ENCODE assay signal across 29 cellular contexts in genomic region chr2:13667415-13667757, GRCh38.
DNase-seq lines count a peak whose midpoint lies in the region; ATAC-seq, FAIRE-seq and TF ChIP-seq lines count a peak whose summit lies in the region.
"Had no signal": no experiment of that assay in that cellular context is flagged by ENCODE, and none has a peak within 500 bp of the region (broad histone marks: within the 10 kb centered on the region; RNA-seq: fewer than 3 reads in every experiment).

No MANE protein-coding gene starts in this region.

- H3K36me3 Mint-ChIP-seq in Caco-2 (ENCODE audit: insufficient read depth, unreplicated experiment): no peaks in the 10 kb centered on the region
- H3K36me3 Mint-ChIP-seq: CD8-positive, alpha-beta memory T cell; type B pancreatic cell had no signal

- H3K4me3 ChIP-seq in GM12878 (no peak overlapping the region), Caco-2 (ENCODE audit: low read depth, low read length) (no peak overlapping the region)
- H3K4me3 ChIP-seq: adrenal gland, K562 had no signal

- RAD21 ChIA-PET in GM12878 (lab: Charles Lee; ENCODE audit: unreplicated experiment): interaction anchor here (1.0 to 1.3 kb wide), 8 partner anchors 14 to 148 kb away, joined by 3 to 11 read pairs (median 4); no protein-coding TSS in a partner anchor

- H2AFZ ChIP-seq in GM12878 (ENCODE audit: control insufficient read depth, low read depth, low read length): peak overlapping the region; percentile 65

- H3K4me2 ChIP-seq in GM12878 (ENCODE audit: control insufficient read depth, insufficient read depth): peak overlapping the region; percentile 25; the same call in 1 of the 2 replicates

- no peak for TF ChIP-seq EP300 in GM12878 (IDR thresholded peaks at IDR 0.05; ENCODE audit: borderline replicate concordance in 1 of 2, control insufficient read depth in 1 of 2, low read depth in 2 of 2, low read length in 2 of 2)

- H3K36me3 ChIP-seq in GM12878 (ENCODE audit: control insufficient read depth in 2 of 2, insufficient read depth in 2 of 2, low read length in 1 of 2): no peaks in the 10 kb centered on the region
- H3K36me3 ChIP-seq in Caco-2 (ENCODE audit: control insufficient read depth, insufficient read depth, low read length): no peaks in the 10 kb centered on the region
- H3K36me3 ChIP-seq: adrenal gland had no signal

- no peaks in the 10 kb centered on the region for H3K79me2 ChIP-seq in GM12878 (ENCODE audit: control insufficient read depth, insufficient read depth, low read length)

- no peak for TF ChIP-seq POLR2A in GM12878 (IDR thresholded peaks at IDR 0.05; ENCODE audit: low read depth, low read length)

- H3K27ac Mint-ChIP-seq in Caco-2 (ENCODE audit: unreplicated experiment): no peak overlapping the region
- H3K27ac Mint-ChIP-seq: activated CD4-positive, alpha-beta memory T cell treated with anti-CD3 and anti-CD28 coated beads, Interleukin-2, amount 10 ng/mL, durations not matched to agents 7 days and 5 days; activated T-helper 1 cell treated with anti-CD3 and anti-CD28 coated beads, Interleukin-12 subunit alpha, Interleukin-12 subunit beta, Interleukin-2, Interleukin-4 antibody, amounts not matched to agents 30 ng/mL and 10 ng/mL and 1 ng/mL, durations not matched to agents 14 hours and 24 hours and 36 hours; CD8-positive, alpha-beta memory T cell; HFFc6; nephron; type B pancreatic cell had no signal

- no peaks in the 10 kb centered on the region for H4K20me1 ChIP-seq in GM12878 (ENCODE audit: control insufficient read depth, insufficient read depth)

- no peak for FAIRE-seq in GM12878 (lab: Jason Lieb, UNC)
- FAIRE-seq: K562 had no signal

- in situ Hi-C loops in GM12878 (cut with MboI): no loop called here

- no peaks in the 10 kb centered on the region for H3K9me3 Mint-ChIP-seq in Caco-2 (ENCODE audit: unreplicated experiment)
- H3K9me3 Mint-ChIP-seq: type B pancreatic cell had no signal

- peaks cover 5% of the 10 kb centered on the region; the same call in 1 of the 2 replicates for H3K4me1 ChIP-seq in GM12878 (ENCODE audit: control insufficient read depth, insufficient read depth, low read length)
- H3K4me1 ChIP-seq in Caco-2: no peaks in the 10 kb centered on the region
- H3K4me1 ChIP-seq: adrenal gland had no signal

- CTCF ChIA-PET in GM12878 (lab: Yijun Ruan, JAX): interaction anchor here (1.0 kb wide), 1 partner anchor 11 kb away, joined by 3 read pairs; no protein-coding TSS in a partner anchor
- CTCF ChIA-PET in Caco-2 (lab: Charles Lee): no interaction called here

- WGBS in GM12878 (ENCODE audit: insufficient coverage, insufficient replicate concordance, low lambda C conversion rate, missing lambda C conversion rate): 57% methylated on average over 1 of the region's 1 CpG

- peak overlapping the region; percentile 79 for H3K27ac ChIP-seq in GM12878 (ENCODE audit: control insufficient read depth, insufficient read depth)
- H3K27ac ChIP-seq: adrenal gland had no signal

- SMC1A ChIA-PET in GM12878 (lab: Charles Lee; ENCODE audit: uncharacterized antibody, unreplicated experiment): interaction anchor here (0.6 to 2.3 kb wide), 11 partner anchors 11 to 194 kb away, joined by 3 to 14 read pairs (median 5); no protein-coding TSS in a partner anchor

- TF ChIP-seq CTCF in GM12878 (IDR thresholded peaks at IDR 0.05 in 2 of 3, conservative IDR thresholded peaks at IDR 0.05 in 1 of 3; ENCODE audit: control insufficient read depth in 2 of 3, extremely low read depth in 1 of 3, insufficient read depth in 1 of 3, low read depth in 3 of 3, low read length in 3 of 3) (no peak), Caco-2 (IDR thresholded peaks at IDR 0.05; ENCODE audit: insufficient read depth in 1 of 2, low read depth in 1 of 2, low read length in 1 of 2, severe bottlenecking in 1 of 2, unreplicated experiment in 1 of 2) (no peak)

- H3K4me3 Mint-ChIP-seq in Caco-2 (ENCODE audit: unreplicated experiment): no peak overlapping the region
- H3K4me3 Mint-ChIP-seq: activated CD4-positive, alpha-beta memory T cell treated with anti-CD3 and anti-CD28 coated beads, Interleukin-2, amount 10 ng/mL, durations not matched to agents 7 days and 5 days; activated T-helper 1 cell treated with anti-CD3 and anti-CD28 coated beads, Interleukin-12 subunit alpha, Interleukin-12 subunit beta, Interleukin-2, Interleukin-4 antibody, amounts not matched to agents 30 ng/mL and 10 ng/mL and 1 ng/mL, durations not matched to agents 14 hours and 24 hours and 36 hours; CD8-positive, alpha-beta memory T cell; central memory CD8-positive, alpha-beta T cell; HFFc6; nephron; type B pancreatic cell had no signal

- H3K27me3 Mint-ChIP-seq in Caco-2 (ENCODE audit: insufficient read depth, unreplicated experiment): no peaks in the 10 kb centered on the region
- H3K27me3 Mint-ChIP-seq: activated CD4-positive, alpha-beta memory T cell treated with anti-CD3 and anti-CD28 coated beads, Interleukin-2, amount 10 ng/mL, durations not matched to agents 7 days and 5 days; CD8-positive, alpha-beta memory T cell; central memory CD8-positive, alpha-beta T cell; type B pancreatic cell had no signal

- ATAC-seq in GM19035 (IDR thresholded peaks at IDR 0.05; ENCODE audit: unreplicated experiment): peak; percentile 23
- ATAC-seq in GM21786 (IDR thresholded peaks at IDR 0.05; ENCODE audit: unreplicated experiment): peak; percentile 27
- peak; percentile 6 for ATAC-seq in HG03159 (IDR thresholded peaks at IDR 0.05; ENCODE audit: unreplicated experiment)
- ATAC-seq in GM12878: peak; percentile 66
- ATAC-seq in HG03521 (IDR thresholded peaks at IDR 0.05; ENCODE audit: unreplicated experiment): no peak
- ATAC-seq: K562, left lobe of liver, Panc1 had no signal

- BruUV-seq in GM12878 (replicated peaks; lab: Mats Ljungman, UMichigan): no TSS peak
- no TSS peak for BruUV-seq in Caco-2 (replicated peaks; lab: Mats Ljungman, UMichigan)

- no peak for TF ChIP-seq RAD21 in GM12878 (IDR thresholded peaks at IDR 0.05; ENCODE audit: insufficient read depth, low read depth, low read length)

- H3K4me1 Mint-ChIP-seq in Caco-2 (ENCODE audit: low read depth, unreplicated experiment): no peaks in the 10 kb centered on the region
- H3K4me1 Mint-ChIP-seq: activated CD4-positive, alpha-beta memory T cell treated with anti-CD3 and anti-CD28 coated beads, Interleukin-2, amount 10 ng/mL, durations not matched to agents 7 days and 5 days; CD8-positive, alpha-beta memory T cell; central memory CD8-positive, alpha-beta T cell; nephron had no signal

- H3K9me3 ChIP-seq in GM12878 (replicated peaks; ENCODE audit: control insufficient read depth, insufficient read depth, low read length): no peaks in the 10 kb centered on the region; the same call in none of the 3 replicates
- H3K9me3 ChIP-seq in Caco-2: no peaks in the 10 kb centered on the region
- H3K9me3 ChIP-seq: adrenal gland had no signal

- POLR2A ChIA-PET in GM12878 (lab: Charles Lee) (no interaction called here), Caco-2 (lab: Charles Lee) (no interaction called here)

- intact Hi-C loops in GM12878 (cut with micrococcal nuclease; ENCODE audit: unreplicated experiment) (no loop called here), Caco-2 (cut with micrococcal nuclease; ENCODE audit: unreplicated experiment) (no loop called here)

- H3K27me3 ChIP-seq in GM12878 (replicated peaks in 1 of 2; ENCODE audit: control insufficient read depth in 2 of 2, insufficient read depth in 2 of 2, low read length in 1 of 2) (no peaks in the 10 kb centered on the region), Caco-2 (replicated peaks; ENCODE audit: control insufficient read depth, insufficient read depth, low read length) (no peaks in the 10 kb centered on the region)
- H3K27me3 ChIP-seq: adrenal gland had no signal

- DNase-seq in GM12878 (ENCODE audit: low read depth, low spot score) (peak; percentile 33), NCI-H1092 (lab: John Stamatoyannopoulos, UW) (no peak), Caco-2 (no peak)
- DNase-seq in activated CD4-positive, CD25-positive, alpha-beta regulatory T cell treated with anti-CD3 and anti-CD28 coated beads, Interleukin-2, amount 50 U/mL, for 72 hours: no peak
- DNase-seq: activated CD4-positive, alpha-beta memory T cell treated with anti-CD3 and anti-CD28 coated beads, Interleukin-2, amount 10 ng/mL, durations not matched to agents 7 days and 5 days; activated CD4-positive, alpha-beta T cell treated with anti-CD3 and anti-CD28 coated beads for 1 hour; activated CD8-positive, alpha-beta memory T cell treated with anti-CD3 and anti-CD28 coated beads, Interleukin-2, amount 50 U/mL, for 4 hours; activated naive CD4-positive, alpha-beta T cell treated with Interleukin-2 at 50 U/mL for 16 hours; adrenal gland; CD8-positive, alpha-beta memory T cell; EL; erythroblast; GOT3; HFFc6; NCI-H2081 treated with DMSO at 0.1 percent for 48 hours; NCI-H226; SHP77 treated with DMSO at 0.1 percent for 48 hours; stimulated activated CD4-positive, alpha-beta T cell treated with anti-CD3 and anti-CD28 coated beads, Interleukin-4, amount 100 ng/mL, for 1 hour had no signal

- no peak overlapping the region for H3K9ac ChIP-seq in GM12878 (ENCODE audit: control insufficient read depth, insufficient read depth, low read length)

TF ChIP-seq in GM12878, 131 proteins besides CTCF, POLR2A, EP300 and RAD21 (continues in another document):
- TF ChIP-seq SUZ12 (IDR thresholded peaks at IDR 0.05; ENCODE audit: unreplicated experiment): no peak
- 0 out of 2 replicates have a peak, but pooled peaks have one; percentile 6 for TF ChIP-seq GATAD2B (conservative IDR thresholded peaks at IDR 0.05; ENCODE audit: low read depth)
- no peak for TF ChIP-seq SREBF2 (IDR thresholded peaks at IDR 0.05; ENCODE audit: low read length)
- TF ChIP-seq SKIL (IDR thresholded peaks at IDR 0.05; ENCODE audit: low read depth, poor library complexity, severe bottlenecking): peak; percentile 79
- TF ChIP-seq MTA3 (IDR thresholded peaks at IDR 0.05; ENCODE audit: borderline replicate concordance, low read length): 0 out of 2 replicates have a peak, but pooled peaks have one; percentile 22
- TF ChIP-seq ESRRA (IDR thresholded peaks at IDR 0.05; ENCODE audit: low read length): no peak
- TF ChIP-seq NFYA (IDR thresholded peaks at IDR 0.05; ENCODE audit: borderline replicate concordance, low read depth, low read length): no peak
